ENCODE assay signal across 1 cellular context in the genomic region with DNA sequence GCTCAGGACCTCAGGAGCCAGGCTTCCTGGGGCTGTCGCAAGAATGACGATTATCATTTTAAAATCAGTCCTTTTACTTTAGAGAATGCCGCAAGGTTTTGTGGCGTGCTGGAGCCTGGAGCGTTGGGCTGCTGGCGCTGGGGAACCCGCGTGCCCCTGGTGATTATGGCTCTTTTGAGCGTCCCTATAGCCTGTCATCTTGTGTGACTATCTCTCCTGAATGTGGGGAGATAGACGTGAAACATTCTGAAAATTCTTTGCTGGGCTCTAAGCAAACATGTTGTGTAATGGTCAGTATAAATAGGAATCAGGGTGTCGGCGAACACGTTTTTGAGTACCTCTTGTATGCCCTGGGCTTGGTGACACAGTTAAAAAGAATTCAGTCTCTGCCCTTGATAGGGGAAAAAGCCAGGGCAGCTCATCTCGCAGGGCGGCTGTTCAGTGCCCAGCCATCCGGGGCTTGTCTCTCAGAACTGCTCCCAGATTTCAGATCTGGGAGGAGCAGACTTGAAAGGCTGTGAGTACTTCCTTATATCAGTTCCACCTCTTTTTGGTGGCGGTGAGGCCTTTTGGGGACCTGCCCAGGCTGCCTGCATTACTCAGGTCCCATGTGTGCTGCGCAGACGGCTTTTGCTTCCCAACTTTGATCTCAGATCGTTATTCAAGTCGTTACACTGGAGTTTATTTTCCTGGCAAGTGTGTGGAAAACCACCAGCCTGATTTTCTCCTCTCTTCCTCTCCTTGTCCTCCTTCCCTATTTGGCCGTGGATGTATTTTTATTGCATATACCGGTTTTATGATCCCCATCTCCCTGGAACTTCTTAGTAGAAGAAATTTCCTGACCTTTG.
TF ChIP-seq lines count a peak whose summit lies in the region.

No MANE protein-coding gene starts in this region.

TF ChIP-seq in HepG2, 621 proteins besides CTCF, POLR2A, EP300 and RAD21 (continued from another document and continues in another):
- TF ChIP-seq BATF2 (CRISPR knock-in tag; IDR thresholded peaks at IDR 0.05) (no peak; the same call in 1 of the 2 replicates), ZSCAN22 (CRISPR knock-in tag; IDR thresholded peaks at IDR 0.05) (no peak), MAX (IDR thresholded peaks at IDR 0.05) (peak; percentile 59; the same call in 1 of the 2 replicates), PHF21A (CRISPR knock-in tag; IDR thresholded peaks at IDR 0.05) (peak; percentile 99), ZSCAN12 (CRISPR knock-in tag; IDR thresholded peaks at IDR 0.05) (peak; percentile 54; the same call in 1 of the 2 replicates), MIXL1 (CRISPR knock-in tag; IDR thresholded peaks at IDR 0.05) (peak; percentile 82; the same call in 1 of the 2 replicates), SKI (IDR thresholded peaks at IDR 0.05; ENCODE audit: partially characterized antibody) (peak; percentile 89), HIVEP1 (CRISPR knock-in tag; IDR thresholded peaks at IDR 0.05) (no peak), ESRRA (CRISPR knock-in tag; IDR thresholded peaks at IDR 0.05; ENCODE audit: low read depth) (no peak), FOXM1 (CRISPR knock-in tag; IDR thresholded peaks at IDR 0.05) (no peak), NCOA5 (CRISPR knock-in tag; IDR thresholded peaks at IDR 0.05) (no peak), PAF1 (CRISPR knock-in tag; IDR thresholded peaks at IDR 0.05) (no peak), HDAC6 (IDR thresholded peaks at IDR 0.05; ENCODE audit: low read depth, low read length) (no peak), SIX1 (CRISPR knock-in tag; IDR thresholded peaks at IDR 0.05; ENCODE audit: borderline replicate concordance) (peak; percentile 84; the same call in 1 of the 2 replicates), ZNF720 (CRISPR knock-in tag; IDR thresholded peaks at IDR 0.05) (no peak), DDIT3 (CRISPR knock-in tag; IDR thresholded peaks at IDR 0.05) (no peak), PAXIP1 (CRISPR knock-in tag; conservative IDR thresholded peaks at IDR 0.05) (peak; percentile 89), MZF1 (CRISPR knock-in tag; IDR thresholded peaks at IDR 0.05; ENCODE audit: borderline replicate concordance) (no peak), RBAK (CRISPR knock-in tag; IDR thresholded peaks at IDR 0.05) (no peak), ARNTL (CRISPR knock-in tag; IDR thresholded peaks at IDR 0.05) (peak; percentile 92), ZBTB34 (CRISPR knock-in tag; IDR thresholded peaks at IDR 0.05) (no peak), ZNF784 (CRISPR knock-in tag; IDR thresholded peaks at IDR 0.05; ENCODE audit: borderline replicate concordance) (no peak; the same call in 1 of the 2 replicates), FOXK2 (IDR thresholded peaks at IDR 0.05) (peak; percentile 74; the same call in 1 of the 2 replicates), ZNF879 (CRISPR knock-in tag; IDR thresholded peaks at IDR 0.05) (no peak), MED13 (CRISPR knock-in tag; IDR thresholded peaks at IDR 0.05) (peak; percentile 67; the same call in 1 of the 2 replicates), ARID2 (CRISPR knock-in tag; IDR thresholded peaks at IDR 0.05; ENCODE audit: borderline replicate concordance) (no peak), KDM4B (CRISPR knock-in tag; IDR thresholded peaks at IDR 0.05) (peak; percentile 70; the same call in 1 of the 2 replicates), ZNF75D (CRISPR knock-in tag; IDR thresholded peaks at IDR 0.05; ENCODE audit: borderline replicate concordance) (no peak), ZNF546 (CRISPR knock-in tag; conservative IDR thresholded peaks at IDR 0.05) (no peak), NBN (conservative IDR thresholded peaks at IDR 0.05) (no peak), MLXIP (CRISPR knock-in tag; IDR thresholded peaks at IDR 0.05; ENCODE audit: borderline replicate concordance) (no peak), SOX13 (IDR thresholded peaks at IDR 0.05) (peak; percentile 74), SOX13 (CRISPR knock-in tag; conservative IDR thresholded peaks at IDR 0.05 in 1 of 2, IDR thresholded peaks at IDR 0.05 in 1 of 2) (peak in 1 of 2 experiments; percentile 93; a peak in 2 of 4 replicates)
- TF ChIP-seq, protein P1, sequence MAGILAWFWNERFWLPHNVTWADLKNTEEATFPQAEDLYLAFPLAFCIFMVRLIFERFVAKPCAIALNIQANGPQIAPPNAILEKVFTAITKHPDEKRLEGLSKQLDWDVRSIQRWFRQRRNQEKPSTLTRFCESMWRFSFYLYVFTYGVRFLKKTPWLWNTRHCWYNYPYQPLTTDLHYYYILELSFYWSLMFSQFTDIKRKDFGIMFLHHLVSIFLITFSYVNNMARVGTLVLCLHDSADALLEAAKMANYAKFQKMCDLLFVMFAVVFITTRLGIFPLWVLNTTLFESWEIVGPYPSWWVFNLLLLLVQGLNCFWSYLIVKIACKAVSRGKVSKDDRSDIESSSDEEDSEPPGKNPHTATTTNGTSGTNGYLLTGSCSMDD (CRISPR knock-in tag; IDR thresholded peaks at IDR 0.05): no peak
- TF ChIP-seq, protein P2, sequence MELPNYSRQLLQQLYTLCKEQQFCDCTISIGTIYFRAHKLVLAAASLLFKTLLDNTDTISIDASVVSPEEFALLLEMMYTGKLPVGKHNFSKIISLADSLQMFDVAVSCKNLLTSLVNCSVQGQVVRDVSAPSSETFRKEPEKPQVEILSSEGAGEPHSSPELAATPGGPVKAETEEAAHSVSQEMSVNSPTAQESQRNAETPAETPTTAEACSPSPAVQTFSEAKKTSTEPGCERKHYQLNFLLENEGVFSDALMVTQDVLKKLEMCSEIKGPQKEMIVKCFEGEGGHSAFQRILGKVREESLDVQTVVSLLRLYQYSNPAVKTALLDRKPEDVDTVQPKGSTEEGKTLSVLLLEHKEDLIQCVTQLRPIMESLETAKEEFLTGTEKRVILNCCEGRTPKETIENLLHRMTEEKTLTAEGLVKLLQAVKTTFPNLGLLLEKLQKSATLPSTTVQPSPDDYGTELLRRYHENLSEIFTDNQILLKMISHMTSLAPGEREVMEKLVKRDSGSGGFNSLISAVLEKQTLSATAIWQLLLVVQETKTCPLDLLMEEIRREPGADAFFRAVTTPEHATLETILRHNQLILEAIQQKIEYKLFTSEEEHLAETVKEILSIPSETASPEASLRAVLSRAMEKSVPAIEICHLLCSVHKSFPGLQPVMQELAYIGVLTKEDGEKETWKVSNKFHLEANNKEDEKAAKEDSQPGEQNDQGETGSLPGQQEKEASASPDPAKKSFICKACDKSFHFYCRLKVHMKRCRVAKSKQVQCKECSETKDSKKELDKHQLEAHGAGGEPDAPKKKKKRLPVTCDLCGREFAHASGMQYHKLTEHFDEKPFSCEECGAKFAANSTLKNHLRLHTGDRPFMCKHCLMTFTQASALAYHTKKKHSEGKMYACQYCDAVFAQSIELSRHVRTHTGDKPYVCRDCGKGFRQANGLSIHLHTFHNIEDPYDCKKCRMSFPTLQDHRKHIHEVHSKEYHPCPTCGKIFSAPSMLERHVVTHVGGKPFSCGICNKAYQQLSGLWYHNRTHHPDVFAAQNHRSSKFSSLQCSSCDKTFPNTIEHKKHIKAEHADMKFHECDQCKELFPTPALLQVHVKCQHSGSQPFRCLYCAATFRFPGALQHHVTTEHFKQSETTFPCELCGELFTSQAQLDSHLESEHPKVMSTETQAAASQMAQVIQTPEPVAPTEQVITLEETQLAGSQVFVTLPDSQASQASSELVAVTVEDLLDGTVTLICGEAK (IDR thresholded peaks at IDR 0.05): no peak
- TF ChIP-seq, protein P2 (CRISPR knock-in tag; IDR thresholded peaks at IDR 0.05): no peak; the same call in 1 of the 2 replicates
